In the genomic region with DNA sequence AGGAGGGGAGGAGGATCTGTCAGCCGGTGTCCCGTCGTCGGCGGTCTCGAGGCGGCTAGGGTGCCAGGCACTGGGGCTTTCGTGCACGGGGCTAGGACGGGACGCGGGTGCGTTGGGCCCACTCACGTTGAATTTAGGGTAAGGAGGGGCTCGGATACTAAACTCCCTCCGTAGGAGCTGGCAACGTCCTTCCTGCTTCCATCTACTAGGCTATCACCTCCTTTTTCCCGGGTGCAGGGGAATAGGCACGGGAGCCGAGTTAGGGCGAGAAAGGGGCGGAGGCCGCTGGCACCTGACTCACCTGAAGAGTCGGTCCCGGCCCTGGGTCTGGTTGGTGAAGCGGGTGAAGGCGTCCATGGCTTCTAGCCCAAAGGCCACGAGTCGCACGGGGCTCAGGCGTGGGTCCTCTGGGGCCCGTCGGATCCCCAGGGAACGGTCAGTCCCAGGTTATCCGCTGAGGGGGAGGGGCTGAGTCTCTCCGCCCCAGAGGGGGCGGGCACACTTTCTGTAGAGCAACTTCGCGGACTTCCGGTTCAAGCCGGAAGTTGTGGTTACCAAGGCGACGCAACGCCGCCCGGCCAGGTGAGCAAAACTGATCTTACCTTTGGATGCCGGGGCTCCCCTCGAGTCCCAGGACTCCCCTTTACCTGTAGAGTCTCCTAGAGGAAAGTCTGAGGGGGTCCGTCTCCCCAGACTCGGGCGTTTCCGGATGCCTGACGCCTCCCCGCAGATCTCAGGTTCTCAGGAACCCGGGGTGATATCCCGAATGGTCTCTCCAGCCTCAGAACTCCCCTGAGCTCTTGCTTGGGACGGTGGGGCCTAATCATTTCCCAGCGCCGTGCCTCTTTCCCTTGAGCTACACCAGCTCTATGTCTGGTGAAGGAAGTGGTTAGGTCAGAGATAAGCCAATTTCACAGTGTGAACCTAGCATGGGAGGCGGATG, we compare ENCODE assay signal across 8 cellular contexts. TPM values are rescaled to one million over a fixed set of nuclear protein-coding genes. Genes with fewer than 3 reads are reported as not detected.
DNase-seq lines count a peak whose midpoint lies in the region; ATAC-seq and TF ChIP-seq lines count a peak whose summit lies in the region.

A gene with protein sequence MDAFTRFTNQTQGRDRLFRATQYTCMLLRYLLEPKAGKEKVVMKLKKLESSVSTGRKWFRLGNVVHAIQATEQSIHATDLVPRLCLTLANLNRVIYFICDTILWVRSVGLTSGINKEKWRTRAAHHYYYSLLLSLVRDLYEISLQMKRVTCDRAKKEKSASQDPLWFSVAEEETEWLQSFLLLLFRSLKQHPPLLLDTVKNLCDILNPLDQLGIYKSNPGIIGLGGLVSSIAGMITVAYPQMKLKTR (minus strand): TSS at position 479 of the 943 bp plus-strand sequence. CDS start 122 bp downstream, at position 357.
WDR93 (plus strand) TSS at position 536 of the 943 bp plus-strand sequence. CDS start 10,936 bp downstream, outside the sequence.

- peak within 1 kb of the TSS; percentile 73 for H3K4me3 ChIP-seq in colonic mucosa

- H3K4me1 ChIP-seq in colonic mucosa = no peaks in the 10 kb centered on the region

- H3K27ac ChIP-seq in colonic mucosa = peak within 1 kb of the TSS; percentile 56

- DNase-seq in ACHN (peak; percentile 76), NCI-H345 (lab: John Stamatoyannopoulos, UW) (peak; percentile 76), colonic mucosa (peak; percentile 95), left lobe of liver (ENCODE audit: low spot score) (peak; percentile 98)
- DNase-seq in activated CD4-positive, alpha-beta T cell treated with anti-CD3 and anti-CD28 coated beads for 4 hours = peak; percentile 75 to 77
- peak; percentile 60 to 70 for DNase-seq in stimulated activated CD4-positive, alpha-beta T cell treated with anti-CD3 and anti-CD28 coated beads, Interleukin-1b, Interleukin-23, amount 100 ng/mL, for 4 hours (ENCODE audit: low read depth in 2 of 2)

- peak; percentile 94 for ATAC-seq in GM18867 (IDR thresholded peaks at IDR 0.05; ENCODE audit: unreplicated experiment)
- ATAC-seq in HG03103 (IDR thresholded peaks at IDR 0.05; ENCODE audit: low read depth, unreplicated experiment) = peak; percentile 87
- ATAC-seq in left lobe of liver = peak; percentile 95

- in situ Hi-C loops in ACHN (cut with HindIII; ENCODE audit: low pct_ligation_motif_present, low pct_unique_long_range_greater_than_20kb, low sequenced_read_pairs) = no loop called here

- no peaks in the 10 kb centered on the region for H3K27me3 ChIP-seq in colonic mucosa

- TF ChIP-seq CTCF in colonic mucosa (IDR thresholded peaks at IDR 0.05) = no peak

- intact Hi-C loops in colonic mucosa (cut with DNase I) = no loop called here

- peak within 1 kb of the TSS; percentile 90 to 98 for H3K9ac ChIP-seq in colonic mucosa (ENCODE audit: low read depth in 2 of 2, low read length in 2 of 2)

- H3K9me3 ChIP-seq in colonic mucosa = no peaks in the 10 kb centered on the region

- H3K36me3 ChIP-seq in colonic mucosa = no peaks in the 10 kb centered on the region

RNA-seq across cellular contexts. Expression of the first gene that starts in this region (rescaled TPM):
- total RNA-seq in colonic mucosa = 10 to 100 TPM; 14.7 to 19.0 TPM
- 25.8 TPM for total RNA-seq in left lobe of liver

RNA-seq across cellular contexts. Expression of gene WDR93, which starts in this region (rescaled TPM):
- under 1 TPM in 1 of 2 donors, not detected in 1; 0.13 TPM for total RNA-seq in colonic mucosa
- not detected for total RNA-seq in left lobe of liver

Comparison
In these comparisons a context has a peak if more than half of its experiments do, and no peak if none do; other contexts are left out.
1. Peak in every context shown above with its lines: DNase-seq, ATAC-seq, H3K4me3 ChIP-seq and H3K27ac ChIP-seq.